Comparison of ENCODE assay signal across 19 cellular contexts in the genomic region with DNA sequence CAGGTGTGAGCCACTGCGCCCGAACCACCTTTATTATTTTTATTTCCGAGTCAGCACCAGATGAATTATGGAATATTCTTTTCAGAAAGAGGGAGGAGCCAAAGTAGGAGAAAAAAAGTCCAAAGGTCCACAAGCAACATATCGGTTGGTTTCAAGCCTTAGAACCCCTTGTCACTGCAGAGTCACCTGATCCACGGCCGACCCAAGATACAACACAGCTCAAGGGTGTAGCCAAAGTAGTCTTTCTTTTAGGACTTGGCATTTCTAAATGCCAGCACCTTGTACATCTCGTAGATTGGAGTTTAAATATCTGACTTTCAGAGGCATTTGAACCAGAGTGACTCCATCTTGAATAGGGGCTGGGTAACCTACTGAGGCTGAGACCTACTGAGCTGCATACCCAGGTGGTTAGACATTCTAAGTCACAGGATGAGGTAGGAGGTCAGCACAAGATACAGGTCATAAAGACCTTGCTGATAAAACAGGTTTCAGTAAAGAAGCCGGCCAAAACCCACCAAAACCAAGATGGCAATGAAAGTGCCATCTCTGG.
"Had no signal": no experiment of that assay in that cellular context is flagged by ENCODE, and none has a peak within 500 bp of the region (broad histone marks: within the 10 kb centered on the region; RNA-seq: fewer than 3 reads in every experiment).

No MANE protein-coding gene starts in this region.

- H3K4me1 Mint-ChIP-seq: activated CD4-positive, alpha-beta T cell treated with anti-CD3 and anti-CD28 coated beads, Interleukin-2, amount 10 ng/mL, durations not matched to agents 24 days and 14 days; activated naive CD4-positive, alpha-beta T cell treated with anti-CD3 and anti-CD28 coated beads, Interleukin-2, amount 10 ng/mL, durations not matched to agents 7 days and 5 days; activated naive CD8-positive, alpha-beta T cell treated with anti-CD3 and anti-CD28 coated beads, Interleukin-2, amount 50 U/mL, for 24 hours; immature natural killer cell had no signal

- H3K27ac Mint-ChIP-seq: activated CD4-positive, alpha-beta T cell treated with anti-CD3 and anti-CD28 coated beads, Interleukin-2, amount 10 ng/mL, durations not matched to agents 24 days and 14 days; activated naive CD4-positive, alpha-beta T cell treated with anti-CD3 and anti-CD28 coated beads, Interleukin-2, amount 10 ng/mL, durations not matched to agents 7 days and 5 days; activated naive CD8-positive, alpha-beta T cell treated with anti-CD3 and anti-CD28 coated beads, Interleukin-2, amount 50 U/mL, for 24 hours; immature natural killer cell; natural killer cell treated with Interleukin-12 subunit alpha and Interleukin-12 subunit beta and Interleukin-15 and Interleukin-18, amount 100 ng/mL, for 72 hours had no signal

- H3K27me3 ChIP-seq: brain microvascular endothelial cell, tibial nerve, uterus had no signal

- H3K4me3 Mint-ChIP-seq: activated CD4-positive, alpha-beta T cell treated with anti-CD3 and anti-CD28 coated beads, Interleukin-2, amount 10 ng/mL, durations not matched to agents 24 days and 14 days; activated naive CD4-positive, alpha-beta T cell treated with anti-CD3 and anti-CD28 coated beads, Interleukin-2, amount 10 ng/mL, durations not matched to agents 7 days and 5 days; activated naive CD8-positive, alpha-beta T cell treated with anti-CD3 and anti-CD28 coated beads, Interleukin-2, amount 50 U/mL, for 24 hours; immature natural killer cell; natural killer cell treated with Interleukin-12 subunit alpha and Interleukin-12 subunit beta and Interleukin-15 and Interleukin-18, amount 100 ng/mL, for 72 hours had no signal

- H3K27me3 Mint-ChIP-seq: activated naive CD8-positive, alpha-beta T cell treated with anti-CD3 and anti-CD28 coated beads, Interleukin-2, amount 50 U/mL, for 24 hours had no signal

- H3K9me3 ChIP-seq: lower lobe of right lung, tibial nerve, uterus had no signal

- H3K36me3 Mint-ChIP-seq: activated naive CD4-positive, alpha-beta T cell treated with anti-CD3 and anti-CD28 coated beads, Interleukin-2, amount 10 ng/mL, durations not matched to agents 7 days and 5 days; immature natural killer cell; natural killer cell treated with Interleukin-12 subunit alpha and Interleukin-12 subunit beta and Interleukin-15 and Interleukin-18, amount 100 ng/mL, for 72 hours had no signal

- H3K36me3 ChIP-seq: brain microvascular endothelial cell, lower lobe of right lung, tibial nerve, uterus had no signal

- DNase-seq: activated CD4-positive, alpha-beta T cell treated with anti-CD3 and anti-CD28 coated beads, Interleukin-2, amount 10 ng/mL, durations not matched to agents 24 days and 14 days; activated CD8-positive, alpha-beta memory T cell treated with anti-CD3 and anti-CD28 coated beads, Interleukin-2, amount 50 U/mL, for 4 hours; activated effector memory CD4-positive, alpha-beta T cell treated with Interleukin-2 at 50 U/mL for 16 hours; activated naive CD4-positive, alpha-beta T cell treated with anti-CD3 and anti-CD28 coated beads, Interleukin-2, amount 10 ng/mL, durations not matched to agents 7 days and 5 days; activated naive CD8-positive, alpha-beta T cell treated with anti-CD3 and anti-CD28 coated beads, Interleukin-2, amount 50 U/mL, for 24 hours; activated T-cell treated with anti-CD3 and anti-CD28 coated beads, Interleukin-2, amount 50 U/mL, for 48 hours; anterior cingulate cortex; brain microvascular endothelial cell; central memory CD4-positive, alpha-beta T cell; foreskin melanocyte; immature natural killer cell; lower lobe of right lung; nucleus accumbens; stimulated activated CD4-positive, alpha-beta T cell treated with anti-CD3 and anti-CD28 coated beads, Interleukin-2, amount 100 ng/mL, for 24 hours; stimulated activated naive CD8-positive, alpha-beta T cell treated with anti-CD3 and anti-CD28 coated beads, Interleukin-15, Interleukin-2, amounts not matched to agents 100 U/mL and 50 U/mL, for 24 hours; uterus had no signal

- H3K27ac ChIP-seq: brain microvascular endothelial cell, coronary artery, lower lobe of right lung had no signal

- H3K9me3 Mint-ChIP-seq: activated CD4-positive, alpha-beta T cell treated with anti-CD3 and anti-CD28 coated beads, Interleukin-2, amount 10 ng/mL, durations not matched to agents 24 days and 14 days; activated naive CD4-positive, alpha-beta T cell treated with anti-CD3 and anti-CD28 coated beads, Interleukin-2, amount 10 ng/mL, durations not matched to agents 7 days and 5 days; activated naive CD8-positive, alpha-beta T cell treated with anti-CD3 and anti-CD28 coated beads, Interleukin-2, amount 50 U/mL, for 24 hours; immature natural killer cell; natural killer cell treated with Interleukin-12 subunit alpha and Interleukin-12 subunit beta and Interleukin-15 and Interleukin-18, amount 100 ng/mL, for 72 hours had no signal

- ATAC-seq: activated naive CD8-positive, alpha-beta T cell treated with anti-CD3 and anti-CD28 coated beads, Interleukin-2, amount 50 U/mL, for 24 hours; lower lobe of right lung; natural killer cell treated with Interleukin-12 subunit alpha and Interleukin-12 subunit beta and Interleukin-15 and Interleukin-18, amount 100 ng/mL, for 72 hours; stimulated activated naive CD8-positive, alpha-beta T cell treated with anti-CD3 and anti-CD28 coated beads, Interleukin-15, Interleukin-2, amounts not matched to agents 100 U/mL and 50 U/mL, for 24 hours had no signal

- H3K4me3 ChIP-seq: coronary artery, lower lobe of right lung, tibial nerve, uterus had no signal
